26 cellular contexts compared by ENCODE assay signal in the genomic region with DNA sequence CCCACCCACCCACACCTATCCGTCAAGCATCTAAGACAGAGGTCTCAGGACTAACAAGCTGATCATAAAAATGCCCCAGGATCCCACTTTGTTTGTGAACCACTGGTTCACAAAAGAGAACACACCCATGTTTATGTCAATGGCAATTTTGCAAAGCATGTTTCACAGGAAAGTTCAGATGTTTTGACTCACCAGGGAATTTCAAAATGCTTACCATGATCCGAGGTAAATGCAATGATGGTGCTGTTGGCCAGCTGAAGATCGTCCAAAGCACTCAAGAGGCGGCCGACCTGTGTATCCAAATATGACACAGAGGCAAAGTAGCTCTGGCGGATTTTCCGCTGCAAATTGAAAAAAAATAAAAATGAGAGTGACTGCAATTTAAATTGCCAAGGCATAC. TPM values are rescaled to one million over a fixed set of nuclear protein-coding genes. Genes with fewer than 3 reads are reported as not detected.
DNase-seq lines count a peak whose midpoint lies in the region; ATAC-seq, FAIRE-seq and TF ChIP-seq lines count a peak whose summit lies in the region.
"Had no signal": no experiment of that assay in that cellular context is flagged by ENCODE, and none has a peak within 500 bp of the region (broad histone marks: within the 10 kb centered on the region; RNA-seq: fewer than 3 reads in every experiment).

No MANE protein-coding gene starts in this region.

- H3K9me3 ChIP-seq in A549 (no peaks in the 10 kb centered on the region), GM23248 (ENCODE audit: low read depth) (no peaks in the 10 kb centered on the region)
- H3K9me3 ChIP-seq: BLaER1 treated with 17β-estradiol and CSF1 and Interleukin-3, amounts not matched to agents 10 nM and 100 nM had no signal

- no peak for FAIRE-seq in A549 (lab: Jason Lieb, UNC)
- FAIRE-seq: GM12892, HTR-8/SVneo had no signal

- no peak for TF ChIP-seq CTCF in A549 (IDR thresholded peaks at IDR 0.05)
- TF ChIP-seq CTCF in fibroblast of villous mesenchyme (IDR thresholded peaks at IDR 0.05; ENCODE audit: insufficient read depth, low read depth, low read length), result no peak

- TF ChIP-seq EP300 in A549 (IDR thresholded peaks at IDR 0.05), result no peak

- WGBS in A549 (ENCODE audit: missing lambda C conversion rate), result 90% methylated on average over 7 of the region's 7 CpGs
- 61 to 63% methylated on average over 6 to 7 of the region's 7 CpGs for WGBS in GM23248 (ENCODE audit: low coverage in 1 of 2, low lambda C conversion rate in 2 of 2, missing lambda C conversion rate in 2 of 2), 2 experiments

- in situ Hi-C loops in GM23248 (cut with MboI), result loop anchor here (25.0 kb wide), 1 partner anchor 628 kb away; no protein-coding TSS in a partner anchor

- H3K27me3 ChIP-seq in GM23248 (replicated peaks; ENCODE audit: insufficient read depth), result no peaks in the 10 kb centered on the region
- H3K27me3 ChIP-seq: BLaER1 treated with 17β-estradiol and CSF1 and Interleukin-3, amounts not matched to agents 10 nM and 100 nM had no signal

- H3K9me2 ChIP-seq in GM23248 (ENCODE audit: insufficient read depth), result no peaks in the 10 kb centered on the region

- CTCF ChIA-PET in A549 (lab: Yijun Ruan, JAX), result interaction anchor here (0.9 to 2.0 kb wide), 2 partner anchors 16 to 19 kb away, joined by 3 to 7 read pairs; partner anchors contain the start of gene IDS

- no peak overlapping the region for H3K4me3 ChIP-seq in A549
- H3K4me3 ChIP-seq in GM23248, result no peak overlapping the region
- no peak overlapping the region for H3K4me3 ChIP-seq in fibroblast of villous mesenchyme (ENCODE audit: low read depth, low read length)
- H3K4me3 ChIP-seq: BLaER1 treated with 17β-estradiol and CSF1 and Interleukin-3, amounts not matched to agents 10 nM and 100 nM had no signal

- H3K4me1 ChIP-seq in A549 (peaks cover 40% of the 10 kb centered on the region), GM23248 (ENCODE audit: insufficient read depth) (peaks cover 10% of the 10 kb centered on the region)

- H3K27ac ChIP-seq in A549 (no peak overlapping the region), GM23248 (no peak overlapping the region)
- H3K27ac ChIP-seq: BLaER1 treated with 17β-estradiol and CSF1 and Interleukin-3, amounts not matched to agents 10 nM and 100 nM had no signal

- H3K36me3 Mint-ChIP-seq in central memory CD8-positive, alpha-beta T cell (ENCODE audit: insufficient read depth), result peaks cover 57% of the 10 kb centered on the region

- H3K9me3 Mint-ChIP-seq in central memory CD8-positive, alpha-beta T cell, result no peaks in the 10 kb centered on the region
- H3K9me3 Mint-ChIP-seq: CD8-positive, alpha-beta memory T cell had no signal

- POLR2A ChIA-PET in A549 (lab: Yijun Ruan, JAX), result interaction anchor here (1.1 kb wide), 1 partner anchor 15 kb away, joined by 4 read pairs; the partner anchor contains the start of gene IDS

- no peaks in the 10 kb centered on the region for H4K20me1 ChIP-seq in GM23248 (ENCODE audit: insufficient read depth)

- H3K4me1 Mint-ChIP-seq in central memory CD8-positive, alpha-beta T cell, result peaks cover 22% of the 10 kb centered on the region

- H3K36me3 ChIP-seq in GM23248 (ENCODE audit: low read depth), result no peaks in the 10 kb centered on the region; the same call in 1 of the 2 replicates

- H3K79me2 ChIP-seq in GM23248 (ENCODE audit: insufficient read depth), result no peaks in the 10 kb centered on the region

- peaks cover 8% of the 10 kb centered on the region; the same call in 1 of the 2 replicates for H3F3A ChIP-seq in GM23248 (ENCODE audit: insufficient read depth)

- no peak for TF ChIP-seq RAD21 in A549 (conservative IDR thresholded peaks at IDR 0.05 in 1 of 2, IDR thresholded peaks at IDR 0.05 in 1 of 2)

- H3K27me3 Mint-ChIP-seq in central memory CD8-positive, alpha-beta T cell, result no peaks in the 10 kb centered on the region
- H3K27me3 Mint-ChIP-seq: CD8-positive, alpha-beta memory T cell had no signal

- no peak overlapping the region for H3K9ac ChIP-seq in GM23248
- H3K9ac ChIP-seq: BLaER1 treated with 17β-estradiol and CSF1 and Interleukin-3, amounts not matched to agents 10 nM and 100 nM had no signal

- no peak for TF ChIP-seq POLR2A in A549 (IDR thresholded peaks at IDR 0.05; ENCODE audit: low read length)

- H3K4me2 ChIP-seq in A549, result no peak overlapping the region
- H3K4me2 ChIP-seq in GM23248 (ENCODE audit: unreplicated experiment), result no peak overlapping the region
- H3K4me2 ChIP-seq: BLaER1 treated with 17β-estradiol and CSF1 and Interleukin-3, amounts not matched to agents 10 nM and 100 nM had no signal

- peak overlapping the region; percentile 63 for H3K4me3 Mint-ChIP-seq in central memory CD8-positive, alpha-beta T cell

- ATAC-seq in A549 (no peak), GM21423 (IDR thresholded peaks at IDR 0.05; ENCODE audit: unreplicated experiment) (no peak)
- no peak for ATAC-seq in central memory CD8-positive, alpha-beta T cell (replicated peaks; ENCODE audit: extremely low read depth, poor library complexity, severe bottlenecking)
- ATAC-seq: Panc1 had no signal

- DNase-seq in A549 (ENCODE audit: low read depth in 1 of 2, low spot score in 1 of 2) (no peak), GM23248 (peak; percentile 26), fibroblast of villous mesenchyme (ENCODE audit: low read depth) (peak; percentile 14), AG20443 (ENCODE audit: low spot score) (no peak), AML-193 (lab: John Stamatoyannopoulos, UW) (no peak)
- DNase-seq in central memory CD8-positive, alpha-beta T cell (ENCODE audit: low spot score in 2 of 2), result no peak
- DNase-seq in activated effector memory CD4-positive, alpha-beta T cell treated with anti-CD3 and anti-CD28 coated beads, Interleukin-2, amount 50 U/mL, for 16 hours, result no peak
- DNase-seq: Calu3; CD8-positive, alpha-beta memory T cell; DMS153; NCI-H1105; NCI-H146; NCI-H2029; NCI-H2227 treated with DMSO at 0.1 percent for 48 hours; NCI-H510A treated with DMSO at 0.1 percent for 48 hours; NCI-H748 treated with DMSO at 0.1 percent for 48 hours; NK-92 treated with Interleukin-12 subunit alpha and Interleukin-12 subunit beta, amount 100 ng/mL, for 24 hours; SIG-M5 had no signal

- H2AFZ ChIP-seq in GM23248, result no peak overlapping the region

- peak overlapping the region; percentile 58 for H3K27ac Mint-ChIP-seq in central memory CD8-positive, alpha-beta T cell (ENCODE audit: low read depth)

TF ChIP-seq in A549, 52 proteins besides CTCF, POLR2A, EP300 and RAD21:
- no peak for TF ChIP-seq HOXB13 (CRISPR knock-in tag; IDR thresholded peaks at IDR 0.05; ENCODE audit: low read depth)
- 0 out of 2 replicates have a peak, but pooled peaks have one; percentile 36 for TF ChIP-seq POLR2AphosphoS2 (conservative IDR thresholded peaks at IDR 0.05; ENCODE audit: low read length)

RNA-seq across cellular contexts. Expression of gene IDS, which starts 15.0 kb away (rescaled TPM):
- polyA plus RNA-seq in A549 (2011; rRNA removed), result 120 and 135 TPM in 2 replicates
- 65.4 and 82.6 TPM in 2 replicates for polyA plus RNA-seq in A549 (2012; cell fraction: cytosol; rRNA removed)
- polyA plus RNA-seq in A549 (2012; cell fraction: nucleus; rRNA removed), result 51.1 and 56.5 TPM in 2 replicates
- 40.6 to 46.8 TPM (median 44.5 TPM) in 3 replicates for polyA plus RNA-seq in A549 (2017; fragmentation: RNase III; extraction: RNeasy Plus Mini Kit Qiagen cat#74134 plus additional on column Dnase treatment)
- polyA minus RNA-seq in A549 (2011; rRNA and poly(A)+ RNA removed), result 130 and 171 TPM in 2 replicates
- total RNA-seq in GM23248 (2014; rRNA removed; shearing (Covaris generic)), result 38.2 and 47.7 TPM in 2 replicates
- polyA plus RNA-seq in GM23248 (2016; fragmentation: Nextera tagmentation; extraction: Ambion mirVana), result 78.4 and 79.5 TPM in 2 replicates
- total RNA-seq in fibroblast of villous mesenchyme, result 35.4 and 50.1 TPM in 2 replicates

RNA-seq across cellular contexts. Expression of gene EOLA1, which starts 50.7 kb away (rescaled TPM):
- polyA plus RNA-seq in A549 (2011; rRNA removed), result 23.3 and 26.0 TPM in 2 replicates
- 15.5 and 16.2 TPM in 2 replicates for polyA plus RNA-seq in A549 (2012; cell fraction: cytosol; rRNA removed)
- polyA plus RNA-seq in A549 (2012; cell fraction: nucleus; rRNA removed), result 16.5 and 17.1 TPM in 2 replicates
- polyA plus RNA-seq in A549 (2017; fragmentation: RNase III; extraction: RNeasy Plus Mini Kit Qiagen cat#74134 plus additional on column Dnase treatment), result 14.5 to 16.9 TPM (median 16.4 TPM) in 3 replicates
- 11.8 and 12.7 TPM in 2 replicates for polyA minus RNA-seq in A549 (2011; rRNA and poly(A)+ RNA removed)
- 10.4 and 10.6 TPM in 2 replicates for total RNA-seq in GM23248 (2014; rRNA removed; shearing (Covaris generic))
- polyA plus RNA-seq in GM23248 (2016; fragmentation: Nextera tagmentation; extraction: Ambion mirVana), result 12.0 and 12.3 TPM in 2 replicates
- 11.7 and 12.2 TPM in 2 replicates for total RNA-seq in fibroblast of villous mesenchyme

RNA-seq across cellular contexts. Expression of gene HSFX3, which starts 59.6 kb away (rescaled TPM):
- polyA plus RNA-seq in A549 (2011; rRNA removed) (not detected in 2 replicates), A549 (2017; fragmentation: RNase III; extraction: RNeasy Plus Mini Kit Qiagen cat#74134 plus additional on column Dnase treatment) (not detected in 3 replicates), GM23248 (2016; fragmentation: Nextera tagmentation; extraction: Ambion mirVana) (not detected in 2 replicates)
- not detected in 2 replicates for polyA plus RNA-seq in A549 (2012; cell fraction: cytosol; rRNA removed)
- polyA plus RNA-seq in A549 (2012; cell fraction: nucleus; rRNA removed), result not detected in 2 replicates
- not detected in 2 replicates for polyA minus RNA-seq in A549 (2011; rRNA and poly(A)+ RNA removed)
- not detected in 2 replicates for total RNA-seq in GM23248 (2014; rRNA removed; shearing (Covaris generic))
- not detected in 2 replicates for total RNA-seq in fibroblast of villous mesenchyme
- total RNA-seq: A673; Calu3; CD8-positive, alpha-beta memory T cell; G401; H4 had no signal
- polyA plus RNA-seq: CD8-positive, alpha-beta memory T cell had no signal

Comparison
In these comparisons a context has a peak if more than half of its experiments do, and no peak if none do; other contexts are left out.
1. DNase-seq: peak in GM23248 (single experiment) and fibroblast of villous mesenchyme (single experiment); none in A549 (0 of 2), central memory CD8-positive, alpha-beta T cell (0 of 2), activated effector memory CD4-positive, alpha-beta T cell treated with anti-CD3 and anti-CD28 coated beads, Interleukin-2, amount 50 U/mL, for 16 hours (single experiment), AG20443 (single experiment) and AML-193 (0 of 2).